Comparison of ENCODE assay signal across 19 cellular contexts in the genomic region with DNA sequence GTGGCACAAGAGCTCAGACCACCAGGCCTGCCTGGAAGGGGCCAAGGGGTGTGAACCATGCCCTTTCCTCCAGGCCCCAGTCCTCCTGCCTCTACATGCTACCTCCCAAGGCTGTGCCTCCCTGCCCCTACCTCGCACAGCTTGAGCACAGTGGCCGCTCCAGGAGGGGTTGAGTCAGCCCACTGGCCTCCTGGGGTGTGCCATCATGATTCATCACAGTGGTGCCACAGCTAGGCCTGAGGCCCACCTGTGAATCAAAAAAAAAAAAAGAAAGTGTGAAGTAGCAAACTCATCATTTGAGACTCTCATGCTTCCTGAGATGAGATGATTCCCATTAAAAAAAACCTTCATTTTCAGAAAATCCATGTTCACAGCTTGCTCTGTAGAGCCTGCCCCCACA.
A peak's percentile ranks its signal among the peaks of the same experiment; 100 is the strongest.
DNase-seq lines count a peak whose midpoint lies in the region; ATAC-seq, FAIRE-seq and TF ChIP-seq lines count a peak whose summit lies in the region.
"Had no signal": no experiment of that assay in that cellular context is flagged by ENCODE, and none has a peak within 500 bp of the region (broad histone marks: within the 10 kb centered on the region; RNA-seq: fewer than 3 reads in every experiment).

No MANE protein-coding gene starts in this region.

- no peaks in the 10 kb centered on the region for H3K4me1 ChIP-seq in colonic mucosa
- H3K4me1 ChIP-seq: prostate gland had no signal

- no peak for FAIRE-seq in GM19239 (lab: Jason Lieb, UNC)

- H3K27me3 Mint-ChIP-seq in WTC11 (ENCODE audit: low read depth) (no peaks in the 10 kb centered on the region), mesothelial cell of epicardium (ENCODE audit: low read depth) (no peaks in the 10 kb centered on the region)
- H3K27me3 Mint-ChIP-seq: naive thymus-derived CD8-positive, alpha-beta T cell had no signal

- POLR2A ChIA-PET in WTC11 (lab: Charles Lee): no interaction called here

- H3K27ac Mint-ChIP-seq in WTC11 (no peak overlapping the region), mesothelial cell of epicardium (peak overlapping the region; percentile 35)
- H3K27ac Mint-ChIP-seq: naive thymus-derived CD8-positive, alpha-beta T cell had no signal

- CTCF ChIA-PET in WTC11 (lab: Charles Lee): interaction anchor here (1.2 to 1.8 kb wide), 2 partner anchors 24 to 44 kb away, joined by 3 to 5 read pairs; no protein-coding TSS in a partner anchor

- TF ChIP-seq CTCF in WTC11 (IDR thresholded peaks at IDR 0.05): no peak
- TF ChIP-seq CTCF in mesothelial cell of epicardium (IDR thresholded peaks at IDR 0.05; ENCODE audit: unreplicated experiment): no peak
- no peak for TF ChIP-seq CTCF in colonic mucosa (IDR thresholded peaks at IDR 0.05)

- no peaks in the 10 kb centered on the region for H3K9me3 ChIP-seq in colonic mucosa
- H3K9me3 ChIP-seq: prostate gland, suprapubic skin had no signal

- H3K4me3 ChIP-seq in colonic mucosa: no peak overlapping the region
- H3K4me3 ChIP-seq: prostate gland, suprapubic skin had no signal

- no peak for ATAC-seq in WTC11
- ATAC-seq: naive thymus-derived CD8-positive, alpha-beta T cell had no signal

- H3K9ac ChIP-seq in colonic mucosa (ENCODE audit: low read depth in 2 of 2, low read length in 2 of 2): no peak overlapping the region

- H3K27ac ChIP-seq in colonic mucosa: no peak overlapping the region
- H3K27ac ChIP-seq: prostate gland, suprapubic skin had no signal

- H3K4me1 Mint-ChIP-seq in WTC11 (peaks cover 4% of the 10 kb centered on the region; the same call in 1 of the 2 replicates), mesothelial cell of epicardium (peaks cover 15% of the 10 kb centered on the region)

- H3K9me3 Mint-ChIP-seq in WTC11: no peaks in the 10 kb centered on the region
- no peaks in the 10 kb centered on the region for H3K9me3 Mint-ChIP-seq in mesothelial cell of epicardium
- H3K9me3 Mint-ChIP-seq: naive thymus-derived CD8-positive, alpha-beta T cell had no signal

- peak; percentile 10 for DNase-seq in NK-92 treated with Interleukin-12 subunit alpha and Interleukin-12 subunit beta, amount 100 ng/mL, for 24 hours (lab: John Stamatoyannopoulos, UW)
- DNase-seq in NK-92 (lab: John Stamatoyannopoulos, UW; ENCODE audit: unreplicated experiment) (no peak), LHCN-M2 (ENCODE audit: low read depth) (peak; percentile 13), WTC11 (ENCODE audit: low spot score) (no peak), mesothelial cell of epicardium (ENCODE audit: low spot score in 2 of 2, unreplicated experiment in 2 of 2) (no peak), colonic mucosa (no peak), activated gamma-delta T cell (lab: John Stamatoyannopoulos, UW) (no peak), GM19239 (ENCODE audit: insufficient read length, low spot score) (no peak)
- DNase-seq: activated CD4-positive, alpha-beta T cell treated with anti-CD3 and anti-CD28 coated beads, Interleukin-2, amount 50 U/mL, for 4 hours; activated gamma-delta T cell treated with Interleukin-2 at 50 U/mL for 16 hours; GDM1; naive thymus-derived CD8-positive, alpha-beta T cell; NCI-H187 treated with DMSO at 0.1 percent for 48 hours; NCI-H526 treated with DMSO at 0.1 percent for 48 hours; SHP77; stimulated activated CD4-positive, alpha-beta T cell treated with anti-CD3 and anti-CD28 coated beads, Interleukin-15, amount 100 ng/mL, for 24 hours; T-helper 9 cell had no signal

- no peaks in the 10 kb centered on the region for H3K36me3 ChIP-seq in colonic mucosa
- H3K36me3 ChIP-seq: prostate gland, suprapubic skin had no signal

- H3K36me3 Mint-ChIP-seq in WTC11 (no peaks in the 10 kb centered on the region), mesothelial cell of epicardium (no peaks in the 10 kb centered on the region)
- H3K36me3 Mint-ChIP-seq: naive thymus-derived CD8-positive, alpha-beta T cell had no signal

- intact Hi-C loops in colonic mucosa (cut with DNase I): no loop called here

- H3K27me3 ChIP-seq in colonic mucosa: no peaks in the 10 kb centered on the region
- H3K27me3 ChIP-seq: suprapubic skin had no signal

- no peak overlapping the region for H3K4me3 Mint-ChIP-seq in WTC11
- no peak overlapping the region for H3K4me3 Mint-ChIP-seq in mesothelial cell of epicardium
- H3K4me3 Mint-ChIP-seq: naive thymus-derived CD8-positive, alpha-beta T cell had no signal

TF ChIP-seq in WTC11, 78 proteins besides CTCF, POLR2A, EP300 and RAD21:
- TF ChIP-seq ZNF423 (CRISPR knock-in tag; IDR thresholded peaks at IDR 0.05) (peak; percentile 22; the same call in 1 of the 2 replicates), MXD4 (CRISPR knock-in tag; IDR thresholded peaks at IDR 0.05; ENCODE audit: borderline replicate concordance) (no peak)

Comparison
In these comparisons a context has a peak if more than half of its experiments do, and no peak if none do; other contexts are left out.
1. DNase-seq: peak in NK-92 treated with Interleukin-12 subunit alpha and Interleukin-12 subunit beta, amount 100 ng/mL, for 24 hours (single experiment) and LHCN-M2 (single experiment); none in NK-92 (single experiment), WTC11 (single experiment), mesothelial cell of epicardium (0 of 2), colonic mucosa (single experiment), activated gamma-delta T cell (single experiment) and GM19239 (single experiment).